In the genomic region with DNA sequence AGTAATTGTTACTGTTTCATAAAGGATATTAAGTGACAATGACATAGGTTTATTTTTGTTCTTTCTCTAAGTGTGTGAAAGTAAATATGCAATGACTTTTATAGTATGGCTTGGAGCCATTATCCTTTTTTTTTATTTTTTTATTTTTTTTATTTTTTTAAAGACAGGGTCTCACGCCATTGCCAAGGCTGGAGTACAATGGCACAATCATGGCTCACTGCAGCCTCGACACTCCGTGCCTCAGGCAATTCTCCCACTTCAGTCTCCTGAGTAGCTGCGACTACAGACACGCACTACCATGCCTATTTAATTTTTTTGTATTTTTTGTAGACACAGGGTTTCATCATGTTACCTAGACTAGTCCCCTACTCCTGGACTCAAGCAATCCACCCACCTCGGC, we compare ENCODE assay signal across 18 cellular contexts. TPM values are rescaled to one million over a fixed set of nuclear protein-coding genes. Genes with fewer than 3 reads are reported as not detected.
DNase-seq lines count a peak whose midpoint lies in the region; ATAC-seq, FAIRE-seq and TF ChIP-seq lines count a peak whose summit lies in the region.
"Had no signal": no experiment of that assay in that cellular context is flagged by ENCODE, and none has a peak within 500 bp of the region (broad histone marks: within the 10 kb centered on the region; RNA-seq: fewer than 3 reads in every experiment).

No MANE protein-coding gene starts in this region.

- WGBS in GM12878 (ENCODE audit: insufficient coverage, insufficient replicate concordance, low lambda C conversion rate, missing lambda C conversion rate), result 90% methylated on average over 6 of the region's 6 CpGs
- no CpG with 5 or more reads among the region's 6 CpGs for WGBS in trophoblast cell (ENCODE audit: extremely low coverage, insufficient coverage, insufficient read length)

- H3K27ac ChIP-seq in GM12878 (ENCODE audit: control insufficient read depth, insufficient read depth) (no peak overlapping the region), trophoblast cell (ENCODE audit: low read depth, low read length) (no peak overlapping the region)
- H3K27ac ChIP-seq: BLaER1, SJCRH30 had no signal

- no peak for TF ChIP-seq CTCF in GM12878 (IDR thresholded peaks at IDR 0.05 in 2 of 3, conservative IDR thresholded peaks at IDR 0.05 in 1 of 3; ENCODE audit: control insufficient read depth in 2 of 3, extremely low read depth in 1 of 3, insufficient read depth in 1 of 3, low read depth in 3 of 3, low read length in 3 of 3)

- H3K9ac ChIP-seq in GM12878 (ENCODE audit: control insufficient read depth, insufficient read depth, low read length) (no peak overlapping the region), trophoblast cell (ENCODE audit: low read length) (no peak overlapping the region)
- H3K9ac ChIP-seq: BLaER1 had no signal

- H3K18ac ChIP-seq in trophoblast cell (ENCODE audit: low read length), result no peak overlapping the region

- H3K4me3 ChIP-seq in GM12878, result no peak overlapping the region
- H3K4me3 ChIP-seq in trophoblast cell (ENCODE audit: low read depth, low read length), result no peak overlapping the region
- H3K4me3 ChIP-seq: BLaER1, SJCRH30 had no signal

- H3K4me2 ChIP-seq in GM12878 (ENCODE audit: control insufficient read depth, insufficient read depth) (peak overlapping the region; percentile 3; the same call in 1 of the 2 replicates), trophoblast cell (ENCODE audit: low read length) (no peak overlapping the region)
- H3K4me2 ChIP-seq: BLaER1 had no signal

- H4K91ac ChIP-seq in trophoblast cell (ENCODE audit: low read depth, low read length), result no peak overlapping the region

- H3K4me1 ChIP-seq in GM12878 (ENCODE audit: control insufficient read depth, insufficient read depth, low read length), result 0 out of 2 replicates have a peak, but pooled peaks cover 3% of the 10 kb centered on the region
- H3K4me1 ChIP-seq in trophoblast cell (ENCODE audit: control insufficient read depth in 1 of 2, insufficient read depth in 2 of 2, low read length in 2 of 2), result peaks cover 15 to 18% of the 10 kb centered on the region in 2 experiments
- H3K4me1 ChIP-seq: SJCRH30 had no signal

- H2AFZ ChIP-seq in GM12878 (ENCODE audit: control insufficient read depth, low read depth, low read length), result no peak overlapping the region
- no peak overlapping the region for H2AFZ ChIP-seq in trophoblast cell (ENCODE audit: insufficient read depth, low read length, poor library complexity)

- H2AK5ac ChIP-seq in trophoblast cell (ENCODE audit: low read length), result no peak overlapping the region

- RAD21 ChIA-PET in GM12878 (lab: Charles Lee; ENCODE audit: unreplicated experiment), result no interaction called here

- H3K79me2 ChIP-seq in GM12878 (ENCODE audit: control insufficient read depth, insufficient read depth, low read length) (peaks cover 84% of the 10 kb centered on the region), trophoblast cell (ENCODE audit: control insufficient read depth, insufficient read depth, low read length, poor library complexity) (peaks cover 14% of the 10 kb centered on the region)

- CTCF ChIA-PET in GM12878 (lab: Yijun Ruan, JAX), result no interaction called here

- H3K27me3 Mint-ChIP-seq in stimulated activated naive CD8-positive, alpha-beta T cell treated with anti-CD3 and anti-CD28 coated beads, Interleukin-15, Interleukin-2, amounts not matched to agents 100 ng/mL and 50 ng/mL, for 24 hours, result no peaks in the 10 kb centered on the region
- no peaks in the 10 kb centered on the region for H3K27me3 Mint-ChIP-seq in stimulated activated naive CD8-positive, alpha-beta T cell treated with anti-CD3 and anti-CD28 coated beads, Interleukin-15, amount 100 ng/mL, for 72 hours
- H3K27me3 Mint-ChIP-seq: CD8-positive, alpha-beta memory T cell had no signal

- H3K9me3 ChIP-seq in GM12878 (replicated peaks; ENCODE audit: control insufficient read depth, insufficient read depth, low read length) (no peaks in the 10 kb centered on the region; the same call in 2 of the 3 replicates), trophoblast cell (ENCODE audit: insufficient read depth, low read depth, low read length) (no peaks in the 10 kb centered on the region)
- H3K9me3 ChIP-seq: SJCRH30 had no signal

- H3K23ac ChIP-seq in trophoblast cell (ENCODE audit: low read length), result no peak overlapping the region

- BruUV-seq in GM12878 (replicated peaks; lab: Mats Ljungman, UMichigan), result no TSS peak

- no peak for TF ChIP-seq RAD21 in GM12878 (IDR thresholded peaks at IDR 0.05; ENCODE audit: insufficient read depth, low read depth, low read length)

- FAIRE-seq in GM12878 (lab: Jason Lieb, UNC), result no peak
- FAIRE-seq: D721Med, G401.6 had no signal

- peaks cover 1% of the 10 kb centered on the region for H3K79me1 ChIP-seq in trophoblast cell (ENCODE audit: low read length)

- peaks cover 0 to 2% of the 10 kb centered on the region in 2 experiments; a peak in 1 of 4 replicates for H3K36me3 ChIP-seq in GM12878 (ENCODE audit: control insufficient read depth in 2 of 2, insufficient read depth in 2 of 2, low read length in 1 of 2)
- peaks cover 0 to 2% of the 10 kb centered on the region in 2 experiments for H3K36me3 ChIP-seq in trophoblast cell (ENCODE audit: control insufficient read depth in 1 of 2, insufficient read depth in 2 of 2, low read length in 2 of 2)

- H3K27me3 ChIP-seq in GM12878 (replicated peaks in 1 of 2; ENCODE audit: control insufficient read depth in 2 of 2, insufficient read depth in 2 of 2, low read length in 1 of 2) (no peaks in the 10 kb centered on the region), trophoblast cell (ENCODE audit: insufficient read depth, low read length) (no peaks in the 10 kb centered on the region)
- H3K27me3 ChIP-seq: BLaER1, SJCRH30 had no signal

- no peak overlapping the region for H3K4me3 Mint-ChIP-seq in stimulated activated naive CD8-positive, alpha-beta T cell treated with anti-CD3 and anti-CD28 coated beads, Interleukin-15, Interleukin-2, amounts not matched to agents 100 ng/mL and 50 ng/mL, for 24 hours
- no peak overlapping the region for H3K4me3 Mint-ChIP-seq in stimulated activated naive CD8-positive, alpha-beta T cell treated with anti-CD3 and anti-CD28 coated beads, Interleukin-15, amount 100 ng/mL, for 72 hours

- H4K12ac ChIP-seq in trophoblast cell (ENCODE audit: low read depth, low read length), result no peak overlapping the region

- no peak for TF ChIP-seq POLR2A in GM12878 (IDR thresholded peaks at IDR 0.05; ENCODE audit: low read depth, low read length)

- H3K4me1 Mint-ChIP-seq in stimulated activated naive CD8-positive, alpha-beta T cell treated with anti-CD3 and anti-CD28 coated beads, Interleukin-15, Interleukin-2, amounts not matched to agents 100 ng/mL and 50 ng/mL, for 24 hours (ENCODE audit: low read depth), result peaks cover 78% of the 10 kb centered on the region
- peaks cover 61% of the 10 kb centered on the region for H3K4me1 Mint-ChIP-seq in stimulated activated naive CD8-positive, alpha-beta T cell treated with anti-CD3 and anti-CD28 coated beads, Interleukin-15, amount 100 ng/mL, for 72 hours

- H4K8ac ChIP-seq in trophoblast cell (ENCODE audit: low read depth, low read length), result no peak overlapping the region

- no peak for DNase-seq in stimulated activated naive CD8-positive, alpha-beta T cell treated with anti-CD3 and anti-CD28 coated beads, Interleukin-15, amount 100 ng/mL, for 72 hours
- DNase-seq in RPMI7951 (ENCODE audit: low read depth) (peak; percentile 22), GM12878 (ENCODE audit: low read depth, low spot score) (no peak), trophoblast cell (no peak), COLO668 (lab: John Stamatoyannopoulos, UW; ENCODE audit: unreplicated experiment) (no peak)
- DNase-seq in stimulated activated CD8-positive, alpha-beta memory T cell treated with anti-CD3 and anti-CD28 coated beads, Interleukin-4, amount 100 ng/mL, for 48 hours, result no peak
- DNase-seq: CD8-positive, alpha-beta memory T cell; H7; NCI-H1105; NCI-H2081; NCI-H524; PC-3; SJCRH30 had no signal

- no peak overlapping the region for H2BK120ac ChIP-seq in trophoblast cell (ENCODE audit: insufficient read depth, low read length, poor library complexity)

- peaks cover 50% of the 10 kb centered on the region for H3K36me3 Mint-ChIP-seq in stimulated activated naive CD8-positive, alpha-beta T cell treated with anti-CD3 and anti-CD28 coated beads, Interleukin-15, Interleukin-2, amounts not matched to agents 100 ng/mL and 50 ng/mL, for 24 hours (ENCODE audit: low read depth)

- intact Hi-C loops in GM12878 (cut with micrococcal nuclease; ENCODE audit: unreplicated experiment), result no loop called here

- no peaks in the 10 kb centered on the region for H3K9me3 Mint-ChIP-seq in stimulated activated naive CD8-positive, alpha-beta T cell treated with anti-CD3 and anti-CD28 coated beads, Interleukin-15, Interleukin-2, amounts not matched to agents 100 ng/mL and 50 ng/mL, for 24 hours
- no peaks in the 10 kb centered on the region for H3K9me3 Mint-ChIP-seq in stimulated activated naive CD8-positive, alpha-beta T cell treated with anti-CD3 and anti-CD28 coated beads, Interleukin-15, amount 100 ng/mL, for 72 hours
- H3K9me3 Mint-ChIP-seq: CD8-positive, alpha-beta memory T cell had no signal

- SMC1A ChIA-PET in GM12878 (lab: Charles Lee; ENCODE audit: uncharacterized antibody, unreplicated experiment), result interaction anchor here (2.0 kb wide), 1 partner anchor 36 kb away, joined by 5 read pairs; no protein-coding TSS in a partner anchor

- peak overlapping the region; percentile 72 for H3K4ac ChIP-seq in trophoblast cell (ENCODE audit: low read depth, low read length)

- H3K27ac Mint-ChIP-seq in stimulated activated naive CD8-positive, alpha-beta T cell treated with anti-CD3 and anti-CD28 coated beads, Interleukin-15, Interleukin-2, amounts not matched to agents 100 ng/mL and 50 ng/mL, for 24 hours, result peak overlapping the region; percentile 48
- peak overlapping the region in 1 of 2 donors; percentile 67 for H3K27ac Mint-ChIP-seq in stimulated activated naive CD8-positive, alpha-beta T cell treated with anti-CD3 and anti-CD28 coated beads, Interleukin-15, amount 100 ng/mL, for 72 hours

- no peak for ATAC-seq in stimulated activated naive CD8-positive, alpha-beta T cell treated with anti-CD3 and anti-CD28 coated beads, Interleukin-15, amount 100 ng/mL, for 72 hours
- ATAC-seq in GM12878 (no peak), HG02588 (IDR thresholded peaks at IDR 0.05; ENCODE audit: unreplicated experiment) (no peak)
- ATAC-seq: PC-3 had no signal

- H3K14ac ChIP-seq in trophoblast cell (ENCODE audit: low read length), result no peak overlapping the region

- POLR2A ChIA-PET in GM12878 (lab: Charles Lee), result no interaction called here

- H2BK12ac ChIP-seq in trophoblast cell (ENCODE audit: low read length), result no peak overlapping the region

- no peak for TF ChIP-seq EP300 in GM12878 (IDR thresholded peaks at IDR 0.05; ENCODE audit: borderline replicate concordance in 1 of 2, control insufficient read depth in 1 of 2, low read depth in 2 of 2, low read length in 2 of 2)

- H4K20me1 ChIP-seq in GM12878 (ENCODE audit: control insufficient read depth, insufficient read depth), result no peaks in the 10 kb centered on the region

- H2BK5ac ChIP-seq in trophoblast cell (ENCODE audit: low read depth, low read length, poor library complexity), result peak overlapping the region; percentile 68

- in situ Hi-C loops in GM12878 (cut with MboI), result no loop called here

RNA-seq across cellular contexts. Expression of a gene that starts 7.0 kb away (rescaled TPM):
- 16.1 and 22.3 TPM in 2 replicates for total RNA-seq in RPMI7951 (2014; rRNA removed; shearing (Covaris generic))
- total RNA-seq in GM12878 (2013; cell fraction: nucleolus; rRNA removed), result 126 and 127 TPM in 2 replicates
- 27.7 and 40.3 TPM in 2 replicates for total RNA-seq in GM12878 (2014; rRNA removed)
- total RNA-seq in GM12878 (2014; rRNA removed; fragmentation: Illumina TruSeq; extraction: Trizol), result 28.2 and 36.1 TPM in 2 replicates
- total RNA-seq in GM12878 (2021), result 24.9 and 28.7 TPM in 2 replicates
- polyA plus RNA-seq in GM12878 (2011; ENCODE audit: low read depth), result 9.1 TPM
- polyA plus RNA-seq in GM12878 (2011; rRNA removed), result 32.7 and 35.6 TPM in 2 replicates
- polyA plus RNA-seq in GM12878 (2011; cell fraction: cytosol; rRNA removed), result 13.5 and 14.4 TPM in 2 replicates
- 24.8 and 28.0 TPM in 2 replicates for polyA plus RNA-seq in GM12878 (2011; cell fraction: nucleus; rRNA removed)
- polyA plus RNA-seq in GM12878 (2012), result 12.0 and 13.0 TPM in 2 replicates
- polyA plus RNA-seq in GM12878 (2014; fragmentation: Illumina TruSeq; extraction: Trizol), result 27.3 and 36.5 TPM in 2 replicates
- polyA plus RNA-seq in GM12878 (2014; fragmentation: Nextera tagmentation; extraction: Ambion mirVana), result 10 to 100 TPM in 1 of 2 experiments, 1 to 10 TPM in 1; 9.0 to 10.6 TPM
- 16.8 and 23.4 TPM in 2 replicates for polyA plus RNA-seq in GM12878 (2014; rRNA removed)
- 10 to 100 TPM; 12.8 to 16.6 TPM for polyA plus RNA-seq in GM12878 (2016; fragmentation: Nextera tagmentation; extraction: Ambion mirVana)
- polyA minus RNA-seq in GM12878 (2011; rRNA and poly(A)+ RNA removed), result 34.2 and 48.7 TPM in 2 replicates
- polyA minus RNA-seq in GM12878 (2011; cell fraction: cytosol; rRNA and poly(A)+ RNA removed), result 15.1 and 23.7 TPM in 2 replicates
- polyA minus RNA-seq in GM12878 (2011; cell fraction: nucleus; rRNA and poly(A)+ RNA removed), result 25.6 and 41.3 TPM in 2 replicates
- polyA plus RNA-seq in trophoblast cell (2013), result 110 and 120 TPM in 2 replicates
